ENCODE assay signal across 8 cellular contexts in genomic region chrX:136767104-136767941, GRCh38. TPM values are rescaled to one million over a fixed set of nuclear protein-coding genes. Genes with fewer than 3 reads are reported as not detected.
DNase-seq lines count a peak whose midpoint lies in the region; ATAC-seq and TF ChIP-seq lines count a peak whose summit lies in the region.

No MANE protein-coding gene starts in this region.

- peak; percentile 65 for ATAC-seq in HG03095 (IDR thresholded peaks at IDR 0.05; ENCODE audit: unreplicated experiment)

- no peaks in the 10 kb centered on the region for H3K36me3 ChIP-seq in BJ (ENCODE audit: control insufficient read depth, insufficient read depth, low read length)
- H3K36me3 ChIP-seq in esophagus (ENCODE audit: control insufficient read depth in 2 of 2, insufficient read depth in 2 of 2, low read length in 1 of 2), result no peaks in the 10 kb centered on the region
- H3K36me3 ChIP-seq in mucosa of stomach (ENCODE audit: control insufficient read depth, insufficient read depth, low read length), result no peaks in the 10 kb centered on the region
- no peaks in the 10 kb centered on the region for H3K36me3 ChIP-seq in testis (ENCODE audit: low read depth, missing control alignments)

- CTCF ChIA-PET in BJ (lab: Yijun Ruan, JAX), result interaction anchor here (0.6 to 2.2 kb wide), 3 partner anchors 11 to 22 kb away, joined by 3 to 9 read pairs (median 4); no protein-coding TSS in a partner anchor

- POLR2A ChIA-PET in BJ (lab: Charles Lee), result interaction anchor here (0.6 to 1.0 kb wide), 4 partner anchors 14 to 114 kb away, joined by 3 read pairs; no protein-coding TSS in a partner anchor

- no peak for TF ChIP-seq CTCF in BJ (IDR thresholded peaks at IDR 0.05; ENCODE audit: insufficient read depth, low read depth, low read length)
- peak in 2 of 3 experiments; percentile 8 to 37 for TF ChIP-seq CTCF in testis (IDR thresholded peaks at IDR 0.05)

- TF ChIP-seq POLR2A in GM18951 (IDR thresholded peaks at IDR 0.05; ENCODE audit: extremely low read depth, insufficient read depth, insufficient read length) (peak; percentile 47), testis (IDR thresholded peaks at IDR 0.05) (no peak)

- DNase-seq in BJ (ENCODE audit: low read depth), result no peak
- peak; percentile 60 to 75 for DNase-seq in NCI-H524 (lab: John Stamatoyannopoulos, UW)
- peak; percentile 26 for DNase-seq in activated T-cell treated with anti-CD3 and anti-CD28 coated beads for 24 hours (ENCODE audit: low read depth)
- peak; percentile 58 for DNase-seq in testis

- H3K4me3 ChIP-seq in BJ (ENCODE audit: low read depth, low read length) (peak overlapping the region; percentile 47), esophagus (ENCODE audit: low read depth in 1 of 2, low read length in 2 of 2) (peak overlapping the region; percentile 45 to 64), mucosa of stomach (ENCODE audit: low read length) (no peak overlapping the region), testis (peak overlapping the region; percentile 56 to 70)

- H3K27ac ChIP-seq in esophagus (ENCODE audit: low read depth in 2 of 2, low read length in 1 of 2), result peak overlapping the region; percentile 43 to 73
- H3K27ac ChIP-seq in testis, result peak overlapping the region; percentile 80 to 83

- H3K9ac ChIP-seq in mucosa of stomach (ENCODE audit: low read length), result peak overlapping the region; percentile 59

- in situ Hi-C loops in GM18951 (cut with MboI; ENCODE audit: low sequenced_read_pairs, unreplicated experiment), result no loop called here

- H3K27me3 ChIP-seq in BJ (ENCODE audit: control insufficient read depth, insufficient read depth, low read length) (no peaks in the 10 kb centered on the region), esophagus (ENCODE audit: control insufficient read depth in 1 of 2, insufficient read depth in 2 of 2, low read length in 2 of 2) (no peaks in the 10 kb centered on the region), mucosa of stomach (ENCODE audit: control insufficient read depth, insufficient read depth, low read length) (no peaks in the 10 kb centered on the region), testis (no peaks in the 10 kb centered on the region)

- H3K9me3 ChIP-seq in esophagus (ENCODE audit: control insufficient read depth in 2 of 2, insufficient read depth in 1 of 2, low read depth in 1 of 2, low read length in 1 of 2) (no peaks in the 10 kb centered on the region), mucosa of stomach (ENCODE audit: control insufficient read depth, low read length) (no peaks in the 10 kb centered on the region), testis (no peaks in the 10 kb centered on the region)

- WGBS in esophagus, 2 donors, result 1 to 21% methylated on average over 64 to 78 of the region's 78 CpGs
- 1% methylated on average over 14 of the region's 78 CpGs; no CpG with 5 or more reads in 1 of the 2 donors for WGBS in testis, 2 donors

- H3K4me1 ChIP-seq in esophagus (ENCODE audit: control insufficient read depth in 2 of 2, insufficient read depth in 2 of 2, low read length in 1 of 2) (no peaks in the 10 kb centered on the region), mucosa of stomach (ENCODE audit: control insufficient read depth, insufficient read depth, low read length) (no peaks in the 10 kb centered on the region), testis (no peaks in the 10 kb centered on the region)

- intact Hi-C loops in testis (cut with DNase I; ENCODE audit: low total_unique reads), result no loop called here

RNA-seq across cellular contexts. Expression of gene ARHGEF6, which starts 13.4 kb away (rescaled TPM):
- polyA plus RNA-seq in BJ (2011; rRNA removed) (3.0 and 5.1 TPM in 2 replicates), esophagus (1 to 10 TPM in 1 of 2 donors, under 1 TPM in 1; 0.90 to 1.3 TPM), testis (ENCODE audit: insufficient read depth, low read depth, low replicate concordance) (7.0 TPM)
- 2.2 and 2.4 TPM in 2 replicates for polyA minus RNA-seq in BJ (2011; rRNA and poly(A)+ RNA removed)
- 1 to 10 TPM; 5.7 to 6.8 TPM for total RNA-seq in testis
